In the genomic region with DNA sequence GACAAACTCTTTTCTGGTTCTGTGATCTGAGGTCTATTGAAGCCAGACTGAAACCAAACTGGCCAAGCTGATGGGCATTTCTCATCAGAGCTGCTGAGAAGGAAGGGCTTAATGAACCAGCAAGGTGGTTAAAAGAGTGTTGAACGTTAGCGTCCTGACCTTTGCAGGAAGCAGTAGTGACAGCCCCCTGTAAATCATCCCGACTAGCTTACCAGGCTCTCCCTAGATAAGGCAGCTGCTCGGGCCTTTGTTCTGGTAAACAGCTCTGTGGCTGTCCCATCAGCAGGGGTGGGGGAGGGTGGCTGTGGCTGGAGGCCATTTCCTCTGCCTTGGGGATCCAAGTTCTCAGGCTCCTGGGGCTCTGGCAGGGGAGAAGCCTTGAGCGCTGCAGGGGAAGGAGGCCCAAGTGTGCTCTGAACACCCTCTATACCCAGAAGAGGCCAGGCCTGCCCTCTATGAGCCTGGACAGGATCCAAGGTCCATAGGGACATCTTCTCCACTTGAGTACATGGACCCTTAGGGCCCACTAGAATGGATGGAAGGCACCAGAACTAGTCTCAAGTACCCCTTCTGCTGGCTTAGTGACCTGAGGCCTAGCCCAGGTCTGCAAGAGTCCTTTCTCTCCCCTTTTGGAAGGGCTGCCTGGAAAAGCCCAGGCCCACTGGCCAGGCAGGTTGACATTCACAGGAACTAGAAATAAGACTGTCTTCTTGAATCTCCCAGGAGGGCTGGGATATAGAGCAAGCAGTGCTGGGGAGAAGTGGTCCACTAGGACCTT, we compare ENCODE assay signal across 1 cellular context.
TF ChIP-seq lines count a peak whose summit lies in the region.

No MANE protein-coding gene starts in this region.

TF ChIP-seq in HEK293, 187 proteins besides CTCF, POLR2A, EP300 and RAD21 (continued from another document):
- TF ChIP-seq, protein P1, sequence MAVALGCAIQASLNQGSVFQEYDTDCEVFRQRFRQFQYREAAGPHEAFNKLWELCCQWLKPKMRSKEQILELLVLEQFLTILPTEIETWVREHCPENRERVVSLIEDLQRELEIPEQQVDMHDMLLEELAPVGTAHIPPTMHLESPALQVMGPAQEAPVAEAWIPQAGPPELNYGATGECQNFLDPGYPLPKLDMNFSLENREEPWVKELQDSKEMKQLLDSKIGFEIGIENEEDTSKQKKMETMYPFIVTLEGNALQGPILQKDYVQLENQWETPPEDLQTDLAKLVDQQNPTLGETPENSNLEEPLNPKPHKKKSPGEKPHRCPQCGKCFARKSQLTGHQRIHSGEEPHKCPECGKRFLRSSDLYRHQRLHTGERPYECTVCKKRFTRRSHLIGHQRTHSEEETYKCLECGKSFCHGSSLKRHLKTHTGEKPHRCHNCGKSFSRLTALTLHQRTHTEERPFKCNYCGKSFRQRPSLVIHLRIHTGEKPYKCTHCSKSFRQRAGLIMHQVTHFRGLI (tag by site-specific recombination; IDR thresholded peaks at IDR 0.05): no peak
- TF ChIP-seq ZNF747 (tag by site-specific recombination; IDR thresholded peaks at IDR 0.05) (no peak), ZBTB48 (tag by site-specific recombination; IDR thresholded peaks at IDR 0.05) (no peak), KLF1 (tag by site-specific recombination; IDR thresholded peaks at IDR 0.05) (no peak), ZNF266 (tag by site-specific recombination; IDR thresholded peaks at IDR 0.05; ENCODE audit: low read depth) (no peak)
- TF ChIP-seq, protein P2, sequence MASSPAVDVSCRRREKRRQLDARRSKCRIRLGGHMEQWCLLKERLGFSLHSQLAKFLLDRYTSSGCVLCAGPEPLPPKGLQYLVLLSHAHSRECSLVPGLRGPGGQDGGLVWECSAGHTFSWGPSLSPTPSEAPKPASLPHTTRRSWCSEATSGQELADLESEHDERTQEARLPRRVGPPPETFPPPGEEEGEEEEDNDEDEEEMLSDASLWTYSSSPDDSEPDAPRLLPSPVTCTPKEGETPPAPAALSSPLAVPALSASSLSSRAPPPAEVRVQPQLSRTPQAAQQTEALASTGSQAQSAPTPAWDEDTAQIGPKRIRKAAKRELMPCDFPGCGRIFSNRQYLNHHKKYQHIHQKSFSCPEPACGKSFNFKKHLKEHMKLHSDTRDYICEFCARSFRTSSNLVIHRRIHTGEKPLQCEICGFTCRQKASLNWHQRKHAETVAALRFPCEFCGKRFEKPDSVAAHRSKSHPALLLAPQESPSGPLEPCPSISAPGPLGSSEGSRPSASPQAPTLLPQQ (tag by site-specific recombination; IDR thresholded peaks at IDR 0.05): no peak
